8 cellular contexts compared by ENCODE assay signal in the genomic region with DNA sequence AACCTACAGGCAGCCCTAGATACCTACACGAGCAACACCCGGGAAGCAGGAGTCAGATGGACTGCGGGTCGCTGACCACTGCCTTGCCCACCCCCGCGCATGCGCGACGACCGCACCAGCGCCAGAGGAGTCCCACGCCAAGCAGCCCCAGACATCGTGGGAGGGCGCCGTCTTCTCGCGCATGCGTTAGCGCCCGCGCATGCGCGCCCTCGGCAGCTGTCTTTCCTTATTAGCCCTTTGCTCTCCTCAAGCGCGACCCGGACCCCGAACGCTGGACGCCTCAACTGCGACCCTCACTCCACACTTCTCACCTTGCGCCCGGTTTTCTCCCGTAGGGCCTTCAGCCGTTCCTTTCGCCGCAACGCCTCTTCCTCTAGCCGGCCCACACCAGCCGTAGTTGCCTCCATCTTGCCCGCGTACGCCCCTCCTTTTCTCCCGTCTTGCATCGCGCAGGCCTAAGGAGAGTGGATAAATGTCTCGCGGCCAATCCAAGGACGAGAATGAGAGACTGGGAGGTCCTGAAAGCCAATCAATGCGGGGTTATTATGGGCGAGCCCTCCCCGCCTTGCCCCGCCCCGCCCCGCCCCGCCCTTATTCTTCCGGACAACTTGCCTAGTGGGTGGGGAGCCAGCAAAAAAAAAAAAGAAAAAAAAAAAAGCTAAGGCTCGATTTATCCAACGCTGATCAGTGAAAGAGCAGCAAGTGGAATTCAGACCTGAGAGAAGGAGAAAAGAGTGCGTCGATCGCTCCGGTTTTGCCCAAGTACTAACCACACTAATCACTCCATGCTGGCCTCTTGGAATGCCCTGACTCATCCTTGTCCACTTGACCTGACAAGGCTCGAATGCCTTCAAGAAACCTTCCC.
DNase-seq lines count a peak whose midpoint lies in the region; ATAC-seq and TF ChIP-seq lines count a peak whose summit lies in the region.

A gene (minus strand): TSS at position 420 of the 865 bp plus-strand sequence. CDS start 13 bp downstream, at position 407.

- TF ChIP-seq POLR2A in GM19193 (IDR thresholded peaks at IDR 0.05; ENCODE audit: extremely low read depth, insufficient read depth, insufficient read length), result peak; percentile 93

- peak; percentile 99 for DNase-seq in AG20443 (ENCODE audit: low spot score)
- DNase-seq in NCI-H524 (lab: John Stamatoyannopoulos, UW), result peak; percentile 95 to 97
- DNase-seq in activated CD4-positive, alpha-beta T cell treated with anti-CD3 and anti-CD28 coated beads for 4 hours, result peak; percentile 91 to 95
- DNase-seq in kidney tubule cell (ENCODE audit: low spot score), result peak; percentile 99
- peak; percentile 76 to 88 (median 82) for DNase-seq in stimulated activated CD4-positive, alpha-beta T cell treated with anti-CD3 and anti-CD28 coated beads, Interleukin-1b, Interleukin-23, amount 100 ng/mL, for 24 hours (ENCODE audit: low read depth in 4 of 4, low spot score in 1 of 4)

- peak within 1 kb of the TSS; percentile 97 for H3K27ac ChIP-seq in cingulate gyrus (ENCODE audit: low read depth, low read length)

- ATAC-seq in HG03439 (IDR thresholded peaks at IDR 0.05; ENCODE audit: unreplicated experiment), result peak; percentile 59

Comparison
In these comparisons a context has a peak if more than half of its experiments do, and no peak if none do; other contexts are left out.
1. Peak in every context shown above with its lines: DNase-seq, ATAC-seq and H3K27ac ChIP-seq.